Comparison of ENCODE assay signal across 15 cellular contexts in genomic region chr1:151830055-151830454, GRCh38. TPM values are rescaled to one million over a fixed set of nuclear protein-coding genes. Genes with fewer than 3 reads are reported as not detected.
DNase-seq lines count a peak whose midpoint lies in the region; ATAC-seq and TF ChIP-seq lines count a peak whose summit lies in the region.
"Had no signal": no experiment of that assay in that cellular context is flagged by ENCODE, and none has a peak within 500 bp of the region (broad histone marks: within the 10 kb centered on the region; RNA-seq: fewer than 3 reads in every experiment).

No MANE protein-coding gene starts in this region.

- intact Hi-C loops in CD8-positive, alpha-beta T cell (cut with DNase I, micrococcal nuclease): loop anchor here in 1 of 2 experiments (10.0 kb wide), 1 partner anchor 525 kb away; no protein-coding TSS in a partner anchor
- intact Hi-C loops in activated T-helper 1 cell treated with anti-CD3 and anti-CD28 coated beads, Interleukin-12 subunit alpha, Interleukin-12 subunit beta, Interleukin-2, Interleukin-4 antibody, amounts not matched to agents 30 ng/mL and 10 ng/mL and 1 ng/mL, durations not matched to agents 14 hours and 24 hours and 36 hours (cut with micrococcal nuclease): no loop called here
- intact Hi-C loops in naive thymus-derived CD4-positive, alpha-beta T cell (cut with micrococcal nuclease): no loop called here
- intact Hi-C loops in lower leg skin (cut with DNase I; ENCODE audit: low total_unique reads): loop anchor here (10.0 kb wide), 1 partner anchor 295 kb away; no protein-coding TSS in a partner anchor

- peak overlapping the region in 4 of 11 experiments; percentile 40 to 67 (median 56); a peak in 3 of 22 replicates for H3K9ac ChIP-seq in BLaER1 treated with 17β-estradiol and CSF1 and Interleukin-3, amounts not matched to agents 10 nM and 100 nM
- no peak overlapping the region for H3K9ac ChIP-seq in endodermal cell (ENCODE audit: extremely low read depth, low read length, poor library complexity, severe bottlenecking)

- no peak for ATAC-seq in CD8-positive, alpha-beta T cell
- no peak for ATAC-seq in naive thymus-derived CD4-positive, alpha-beta T cell

- no peaks in the 10 kb centered on the region for H3K9me3 Mint-ChIP-seq in CD8-positive, alpha-beta T cell
- H3K9me3 Mint-ChIP-seq in activated T-helper 1 cell treated with anti-CD3 and anti-CD28 coated beads, Interleukin-12 subunit alpha, Interleukin-12 subunit beta, Interleukin-2, Interleukin-4 antibody, amounts not matched to agents 30 ng/mL and 10 ng/mL and 1 ng/mL, durations not matched to agents 14 hours and 24 hours and 36 hours: no peaks in the 10 kb centered on the region
- no peaks in the 10 kb centered on the region for H3K9me3 Mint-ChIP-seq in naive thymus-derived CD4-positive, alpha-beta T cell
- no peaks in the 10 kb centered on the region for H3K9me3 Mint-ChIP-seq in endodermal cell
- H3K9me3 Mint-ChIP-seq: IgD-negative memory B cell had no signal

- peaks cover 0 to 12% (median 0%) of the 10 kb centered on the region in 11 experiments; a peak in 4 of 22 replicates for H4K20me1 ChIP-seq in BLaER1 treated with 17β-estradiol and CSF1 and Interleukin-3, amounts not matched to agents 10 nM and 100 nM

- POLR2A ChIA-PET in CD8-positive, alpha-beta T cell (lab: Charles Lee): interaction anchor here (1.0 to 1.4 kb wide), 2 partner anchors 9 to 14 kb away, joined by 3 to 5 read pairs; no protein-coding TSS in a partner anchor
- POLR2A ChIA-PET in naive thymus-derived CD4-positive, alpha-beta T cell (lab: Charles Lee): no interaction called here

- H3K36me3 Mint-ChIP-seq in CD8-positive, alpha-beta T cell: no peaks in the 10 kb centered on the region
- H3K36me3 Mint-ChIP-seq in activated T-helper 1 cell treated with anti-CD3 and anti-CD28 coated beads, Interleukin-12 subunit alpha, Interleukin-12 subunit beta, Interleukin-2, Interleukin-4 antibody, amounts not matched to agents 30 ng/mL and 10 ng/mL and 1 ng/mL, durations not matched to agents 14 hours and 24 hours and 36 hours (ENCODE audit: low read depth): no peaks in the 10 kb centered on the region
- H3K36me3 Mint-ChIP-seq in naive thymus-derived CD4-positive, alpha-beta T cell: no peaks in the 10 kb centered on the region
- H3K36me3 Mint-ChIP-seq in endodermal cell (ENCODE audit: low read depth): no peaks in the 10 kb centered on the region
- H3K36me3 Mint-ChIP-seq: IgD-negative memory B cell had no signal

- peak overlapping the region; percentile 37 to 100 (median 97); a peak in 21 of 22 replicates for H3K4me2 ChIP-seq in BLaER1 treated with 17β-estradiol and CSF1 and Interleukin-3, amounts not matched to agents 10 nM and 100 nM

- peak overlapping the region; percentile 86 for H3K27ac Mint-ChIP-seq in CD8-positive, alpha-beta T cell
- peak overlapping the region; percentile 89 for H3K27ac Mint-ChIP-seq in activated T-helper 1 cell treated with anti-CD3 and anti-CD28 coated beads, Interleukin-12 subunit alpha, Interleukin-12 subunit beta, Interleukin-2, Interleukin-4 antibody, amounts not matched to agents 30 ng/mL and 10 ng/mL and 1 ng/mL, durations not matched to agents 14 hours and 24 hours and 36 hours
- peak overlapping the region; percentile 3 to 91 (median 80) for H3K27ac Mint-ChIP-seq in naive thymus-derived CD4-positive, alpha-beta T cell
- H3K27ac Mint-ChIP-seq in endodermal cell: no peak overlapping the region

- no peak for TF ChIP-seq POLR2A in lower leg skin (IDR thresholded peaks at IDR 0.05)

- TF ChIP-seq CTCF in CD8-positive, alpha-beta T cell (IDR thresholded peaks at IDR 0.05): no peak
- no peak for TF ChIP-seq CTCF in endodermal cell (conservative IDR thresholded peaks at IDR 0.05)
- no peak for TF ChIP-seq CTCF in lower leg skin (IDR thresholded peaks at IDR 0.05)

- no peak for DNase-seq in CD8-positive, alpha-beta T cell
- no peak for DNase-seq in activated T-helper 1 cell treated with anti-CD3 and anti-CD28 coated beads, Interleukin-12 subunit alpha, Interleukin-12 subunit beta, Interleukin-2, Interleukin-4 antibody, amounts not matched to agents 30 ng/mL and 10 ng/mL and 1 ng/mL, durations not matched to agents 14 hours and 24 hours and 36 hours (ENCODE audit: low spot score)
- no peak for DNase-seq in naive thymus-derived CD4-positive, alpha-beta T cell
- DNase-seq in endodermal cell (no peak), GF-D8 (lab: John Stamatoyannopoulos, UW) (no peak), DMS153 (lab: John Stamatoyannopoulos, UW) (no peak), lower leg skin (ENCODE audit: low spot score in 2 of 2) (no peak)
- DNase-seq: occipital lobe had no signal

- H3K9me3 ChIP-seq in BLaER1 treated with 17β-estradiol and CSF1 and Interleukin-3, amounts not matched to agents 10 nM and 100 nM (replicated peaks in 1 of 11): no peaks in the 10 kb centered on the region
- H3K9me3 ChIP-seq in CD8-positive, alpha-beta T cell (ENCODE audit: low read length): no peaks in the 10 kb centered on the region
- H3K9me3 ChIP-seq in naive thymus-derived CD4-positive, alpha-beta T cell (ENCODE audit: control insufficient read depth in 2 of 3, low read length in 3 of 3): no peaks in the 10 kb centered on the region
- H3K9me3 ChIP-seq in endodermal cell (ENCODE audit: control insufficient read depth, low read length): no peaks in the 10 kb centered on the region
- H3K9me3 ChIP-seq: adrenal gland had no signal

- no peak overlapping the region for H3K4me3 ChIP-seq in BLaER1 treated with 17β-estradiol and CSF1 and Interleukin-3, amounts not matched to agents 10 nM and 100 nM
- no peak overlapping the region for H3K4me3 ChIP-seq in CD8-positive, alpha-beta T cell (ENCODE audit: low read depth, low read length)
- no peak overlapping the region for H3K4me3 ChIP-seq in naive thymus-derived CD4-positive, alpha-beta T cell (ENCODE audit: low read length)
- H3K4me3 ChIP-seq in endodermal cell (ENCODE audit: low read length) (no peak overlapping the region), lower leg skin (ENCODE audit: low read depth, poor library complexity, severe bottlenecking) (no peak overlapping the region)
- H3K4me3 ChIP-seq: adrenal gland had no signal

- CTCF ChIA-PET in CD8-positive, alpha-beta T cell (lab: Charles Lee): interaction anchor here (0.8 to 1.5 kb wide), 6 partner anchors 8 to 236 kb away, joined by 3 to 5 read pairs (median 3); partner anchors contain the start of gene MRPL9
- CTCF ChIA-PET in naive thymus-derived CD4-positive, alpha-beta T cell (lab: Charles Lee): interaction anchor here (0.6 kb wide), 1 partner anchor 40 kb away, joined by 7 read pairs; no protein-coding TSS in a partner anchor

- H3K4me1 Mint-ChIP-seq in CD8-positive, alpha-beta T cell (ENCODE audit: low read depth): peaks cover 66% of the 10 kb centered on the region
- H3K4me1 Mint-ChIP-seq in activated T-helper 1 cell treated with anti-CD3 and anti-CD28 coated beads, Interleukin-12 subunit alpha, Interleukin-12 subunit beta, Interleukin-2, Interleukin-4 antibody, amounts not matched to agents 30 ng/mL and 10 ng/mL and 1 ng/mL, durations not matched to agents 14 hours and 24 hours and 36 hours (ENCODE audit: low read depth): peaks cover 81% of the 10 kb centered on the region
- peaks cover 41 to 86% (median 62%) of the 10 kb centered on the region in 7 donors for H3K4me1 Mint-ChIP-seq in naive thymus-derived CD4-positive, alpha-beta T cell
- peaks cover 20% of the 10 kb centered on the region for H3K4me1 Mint-ChIP-seq in endodermal cell

- no peaks in the 10 kb centered on the region for H3K27me3 ChIP-seq in BLaER1 treated with 17β-estradiol and CSF1 and Interleukin-3, amounts not matched to agents 10 nM and 100 nM
- H3K27me3 ChIP-seq in CD8-positive, alpha-beta T cell (ENCODE audit: insufficient read depth, low read length): no peaks in the 10 kb centered on the region
- no peaks in the 10 kb centered on the region for H3K27me3 ChIP-seq in naive thymus-derived CD4-positive, alpha-beta T cell (ENCODE audit: control insufficient read depth in 2 of 2, insufficient read depth in 2 of 2, low read length in 2 of 2)
- H3K27me3 ChIP-seq in endodermal cell (ENCODE audit: control insufficient read depth, insufficient read depth, low read length, poor library complexity, severe bottlenecking): no peaks in the 10 kb centered on the region
- H3K27me3 ChIP-seq: adrenal gland had no signal

- WGBS in endodermal cell (ENCODE audit: insufficient coverage in 1 of 2, insufficient read length in 1 of 2), 2 experiments: 64% methylated on average over 6 of the region's 6 CpGs; no CpG with 5 or more reads in 1 of the 2 experiments
- 59 to 61% methylated on average over 6 of the region's 6 CpGs for WGBS in lower leg skin, 2 donors

- H3K27ac ChIP-seq in BLaER1 treated with 17β-estradiol and CSF1 and Interleukin-3, amounts not matched to agents 10 nM and 100 nM: peak overlapping the region in 6 of 11 experiments; percentile 1 to 78 (median 63); a peak in 10 of 22 replicates
- H3K27ac ChIP-seq in CD8-positive, alpha-beta T cell (ENCODE audit: low read depth, low read length): no peak overlapping the region
- H3K27ac ChIP-seq in naive thymus-derived CD4-positive, alpha-beta T cell (ENCODE audit: low read depth, low read length): no peak overlapping the region
- H3K27ac ChIP-seq in endodermal cell (ENCODE audit: low read depth, low read length): no peak overlapping the region

- no peaks in the 10 kb centered on the region for H3K36me3 ChIP-seq in BLaER1 treated with 17β-estradiol and CSF1 and Interleukin-3, amounts not matched to agents 10 nM and 100 nM
- H3K36me3 ChIP-seq in CD8-positive, alpha-beta T cell (ENCODE audit: insufficient read depth, low read length): no peaks in the 10 kb centered on the region
- no peaks in the 10 kb centered on the region for H3K36me3 ChIP-seq in naive thymus-derived CD4-positive, alpha-beta T cell (ENCODE audit: control insufficient read depth in 2 of 3, insufficient read depth in 3 of 3, low read length in 3 of 3)
- H3K36me3 ChIP-seq in endodermal cell (ENCODE audit: control insufficient read depth, insufficient read depth, low read length): no peaks in the 10 kb centered on the region
- H3K36me3 ChIP-seq: adrenal gland had no signal

- peaks cover 83 to 100% (median 99%) of the 10 kb centered on the region in 10 experiments for H3K4me1 ChIP-seq in BLaER1 treated with 17β-estradiol and CSF1 and Interleukin-3, amounts not matched to agents 10 nM and 100 nM
- peaks cover 71% of the 10 kb centered on the region for H3K4me1 ChIP-seq in CD8-positive, alpha-beta T cell (ENCODE audit: insufficient read depth, low read length)
- peaks cover 52 to 65% of the 10 kb centered on the region in 2 donors for H3K4me1 ChIP-seq in naive thymus-derived CD4-positive, alpha-beta T cell (ENCODE audit: control insufficient read depth in 2 of 2, insufficient read depth in 2 of 2, low read length in 2 of 2)
- H3K4me1 ChIP-seq in endodermal cell (ENCODE audit: control insufficient read depth, insufficient read depth, low read length): no peaks in the 10 kb centered on the region

- peak overlapping the region; percentile 43 for H3K4me3 Mint-ChIP-seq in CD8-positive, alpha-beta T cell
- peak overlapping the region; percentile 68 for H3K4me3 Mint-ChIP-seq in activated T-helper 1 cell treated with anti-CD3 and anti-CD28 coated beads, Interleukin-12 subunit alpha, Interleukin-12 subunit beta, Interleukin-2, Interleukin-4 antibody, amounts not matched to agents 30 ng/mL and 10 ng/mL and 1 ng/mL, durations not matched to agents 14 hours and 24 hours and 36 hours
- peak overlapping the region in 6 of 10 donors; percentile 44 to 80 (median 72) for H3K4me3 Mint-ChIP-seq in naive thymus-derived CD4-positive, alpha-beta T cell
- H3K4me3 Mint-ChIP-seq in endodermal cell: no peak overlapping the region
- H3K4me3 Mint-ChIP-seq: IgD-negative memory B cell had no signal

- no peaks in the 10 kb centered on the region for H3K27me3 Mint-ChIP-seq in CD8-positive, alpha-beta T cell (ENCODE audit: low read depth)
- H3K27me3 Mint-ChIP-seq in activated T-helper 1 cell treated with anti-CD3 and anti-CD28 coated beads, Interleukin-12 subunit alpha, Interleukin-12 subunit beta, Interleukin-2, Interleukin-4 antibody, amounts not matched to agents 30 ng/mL and 10 ng/mL and 1 ng/mL, durations not matched to agents 14 hours and 24 hours and 36 hours (ENCODE audit: insufficient read depth): no peaks in the 10 kb centered on the region
- H3K27me3 Mint-ChIP-seq in naive thymus-derived CD4-positive, alpha-beta T cell: no peaks in the 10 kb centered on the region
- H3K27me3 Mint-ChIP-seq in endodermal cell (ENCODE audit: insufficient read depth): no peaks in the 10 kb centered on the region

RNA-seq across cellular contexts. Expression of gene RORC, which starts 1.5 kb away (rescaled TPM):
- 1 to 10 TPM; 4.8 to 5.6 TPM for total RNA-seq in CD8-positive, alpha-beta T cell
- 2.6 and 2.7 TPM in 2 replicates for total RNA-seq in activated T-helper 1 cell treated with anti-CD3 and anti-CD28 coated beads, Interleukin-12 subunit alpha, Interleukin-12 subunit beta, Interleukin-2, Interleukin-4 antibody, amounts not matched to agents 30 ng/mL and 10 ng/mL and 1 ng/mL, durations not matched to agents 14 hours and 24 hours and 36 hours
- 1 to 10 TPM in 1 of 5 experiments, under 1 TPM in 4; 0.16 to 2.5 (median 0.21) TPM for total RNA-seq in naive thymus-derived CD4-positive, alpha-beta T cell
- polyA plus RNA-seq in naive thymus-derived CD4-positive, alpha-beta T cell: under 1 TPM in 1 of 2 donors, not detected in 1; 0.37 TPM
- total RNA-seq in endodermal cell (not detected), lower leg skin (10 to 100 TPM; 33.6 to 83.2 (median 58.2) TPM)
- polyA plus RNA-seq in endodermal cell (2013, experiment 1 of 2): 0.14 TPM
- polyA plus RNA-seq in endodermal cell (2013, experiment 2 of 2): not detected
- total RNA-seq: chondrocyte had no signal

RNA-seq across cellular contexts. Expression of gene C2CD4D, which starts 9.6 kb away (rescaled TPM):
- total RNA-seq in CD8-positive, alpha-beta T cell: under 1 TPM; 0.44 to 0.65 TPM
- 1.0 and 1.2 TPM in 2 replicates for total RNA-seq in activated T-helper 1 cell treated with anti-CD3 and anti-CD28 coated beads, Interleukin-12 subunit alpha, Interleukin-12 subunit beta, Interleukin-2, Interleukin-4 antibody, amounts not matched to agents 30 ng/mL and 10 ng/mL and 1 ng/mL, durations not matched to agents 14 hours and 24 hours and 36 hours
- total RNA-seq in naive thymus-derived CD4-positive, alpha-beta T cell: under 1 TPM in 2 of 5 experiments, not detected in 3; 0.34 to 0.87 TPM
- polyA plus RNA-seq in naive thymus-derived CD4-positive, alpha-beta T cell: under 1 TPM in 1 of 2 donors, not detected in 1; 0.18 TPM
- total RNA-seq in endodermal cell (under 1 TPM; 0.44 to 0.82 TPM), lower leg skin (1 to 10 TPM; 1.4 to 4.2 (median 2.3) TPM)
- not detected for polyA plus RNA-seq in endodermal cell (2013, experiment 1 of 2)
- polyA plus RNA-seq in endodermal cell (2013, experiment 2 of 2): not detected
- total RNA-seq: chondrocyte, H4, mesenteric fat pad had no signal

RNA-seq across cellular contexts. Expression of gene THEM5, which starts 23.5 kb away (rescaled TPM):
- not detected for total RNA-seq in CD8-positive, alpha-beta T cell
- not detected in 2 replicates for total RNA-seq in activated T-helper 1 cell treated with anti-CD3 and anti-CD28 coated beads, Interleukin-12 subunit alpha, Interleukin-12 subunit beta, Interleukin-2, Interleukin-4 antibody, amounts not matched to agents 30 ng/mL and 10 ng/mL and 1 ng/mL, durations not matched to agents 14 hours and 24 hours and 36 hours
- total RNA-seq in naive thymus-derived CD4-positive, alpha-beta T cell: not detected
- not detected for polyA plus RNA-seq in naive thymus-derived CD4-positive, alpha-beta T cell
- not detected for total RNA-seq in endodermal cell
- not detected for polyA plus RNA-seq in endodermal cell (2013, experiment 1 of 2)
- polyA plus RNA-seq in endodermal cell (2013, experiment 2 of 2): not detected
- 100 to 1,000 TPM in 1 of 4 donors, 10 to 100 TPM in 3; 74.4 to 115 (median 88.3) TPM for total RNA-seq in lower leg skin
- total RNA-seq: adrenal gland; chondrocyte; H4; mesenteric fat pad; occipital lobe; T-helper 1 cell treated with Interleukin-12 subunit alpha and Interleukin-12 subunit beta and Interleukin-4 antibody, amounts not matched to agents 30 ng/mL and 1 ng/mL, for 36 hours had no signal
- polyA plus RNA-seq: adrenal gland, IgD-negative memory B cell had no signal

RNA-seq across cellular contexts. Expression of gene LINGO4, which starts 24.8 kb away (rescaled TPM):
- total RNA-seq in CD8-positive, alpha-beta T cell: under 1 TPM; 0.11 to 0.22 TPM
- total RNA-seq in activated T-helper 1 cell treated with anti-CD3 and anti-CD28 coated beads, Interleukin-12 subunit alpha, Interleukin-12 subunit beta, Interleukin-2, Interleukin-4 antibody, amounts not matched to agents 30 ng/mL and 10 ng/mL and 1 ng/mL, durations not matched to agents 14 hours and 24 hours and 36 hours: 0.07 and 0.10 TPM in 2 replicates
- total RNA-seq in naive thymus-derived CD4-positive, alpha-beta T cell: under 1 TPM in 2 of 5 experiments, not detected in 3; 0.07 to 0.24 TPM
- polyA plus RNA-seq in naive thymus-derived CD4-positive, alpha-beta T cell: not detected
- total RNA-seq in endodermal cell (not detected), lower leg skin (under 1 TPM in 3 of 4 donors, not detected in 1; 0.17 to 0.36 (median 0.34) TPM)
- polyA plus RNA-seq in endodermal cell (2013, experiment 1 of 2): not detected
- not detected for polyA plus RNA-seq in endodermal cell (2013, experiment 2 of 2)
- total RNA-seq: chondrocyte, H4, mesenteric fat pad, occipital lobe had no signal
- polyA plus RNA-seq: IgD-negative memory B cell had no signal

RNA-seq across cellular contexts. Expression of gene TDRKH, which starts 39.8 kb away (rescaled TPM):
- 1 to 10 TPM; 3.6 to 3.9 TPM for total RNA-seq in CD8-positive, alpha-beta T cell
- 14.6 and 16.4 TPM in 2 replicates for total RNA-seq in activated T-helper 1 cell treated with anti-CD3 and anti-CD28 coated beads, Interleukin-12 subunit alpha, Interleukin-12 subunit beta, Interleukin-2, Interleukin-4 antibody, amounts not matched to agents 30 ng/mL and 10 ng/mL and 1 ng/mL, durations not matched to agents 14 hours and 24 hours and 36 hours
- 10 to 100 TPM in 3 of 5 experiments, 1 to 10 TPM in 2; 7.7 to 23.1 (median 17.0) TPM for total RNA-seq in naive thymus-derived CD4-positive, alpha-beta T cell
- 10 to 100 TPM; 17.4 to 18.7 TPM for polyA plus RNA-seq in naive thymus-derived CD4-positive, alpha-beta T cell
- total RNA-seq in endodermal cell: 10 to 100 TPM; 14.9 to 15.0 TPM
- polyA plus RNA-seq in endodermal cell (2013, experiment 1 of 2): 28.5 TPM
- 25.6 TPM for polyA plus RNA-seq in endodermal cell (2013, experiment 2 of 2)
- total RNA-seq in lower leg skin: 1 to 10 TPM; 2.1 to 3.0 (median 2.6) TPM

Comparison
In these comparisons a context has a peak if more than half of its experiments do, and no peak if none do; other contexts are left out.
1. H3K27ac ChIP-seq: peak in BLaER1 treated with 17β-estradiol and CSF1 and Interleukin-3, amounts not matched to agents 10 nM and 100 nM (6 of 11); none in CD8-positive, alpha-beta T cell (single experiment), naive thymus-derived CD4-positive, alpha-beta T cell (single experiment) and endodermal cell (single experiment).
2. RNA of gene THEM5, which starts 23.5 kb away (total RNA-seq): 74.4 to 115 TPM in lower leg skin; not detected in CD8-positive, alpha-beta T cell, not detected in activated T-helper 1 cell treated with anti-CD3 and anti-CD28 coated beads, Interleukin-12 subunit alpha, Interleukin-12 subunit beta, Interleukin-2, Interleukin-4 antibody, amounts not matched to agents 30 ng/mL and 10 ng/mL and 1 ng/mL, durations not matched to agents 14 hours and 24 hours and 36 hours, not detected in naive thymus-derived CD4-positive, alpha-beta T cell and not detected in endodermal cell; every median in the first group is over 10 times any median in the second.